8 cellular contexts compared by ENCODE assay signal in the genomic region with DNA sequence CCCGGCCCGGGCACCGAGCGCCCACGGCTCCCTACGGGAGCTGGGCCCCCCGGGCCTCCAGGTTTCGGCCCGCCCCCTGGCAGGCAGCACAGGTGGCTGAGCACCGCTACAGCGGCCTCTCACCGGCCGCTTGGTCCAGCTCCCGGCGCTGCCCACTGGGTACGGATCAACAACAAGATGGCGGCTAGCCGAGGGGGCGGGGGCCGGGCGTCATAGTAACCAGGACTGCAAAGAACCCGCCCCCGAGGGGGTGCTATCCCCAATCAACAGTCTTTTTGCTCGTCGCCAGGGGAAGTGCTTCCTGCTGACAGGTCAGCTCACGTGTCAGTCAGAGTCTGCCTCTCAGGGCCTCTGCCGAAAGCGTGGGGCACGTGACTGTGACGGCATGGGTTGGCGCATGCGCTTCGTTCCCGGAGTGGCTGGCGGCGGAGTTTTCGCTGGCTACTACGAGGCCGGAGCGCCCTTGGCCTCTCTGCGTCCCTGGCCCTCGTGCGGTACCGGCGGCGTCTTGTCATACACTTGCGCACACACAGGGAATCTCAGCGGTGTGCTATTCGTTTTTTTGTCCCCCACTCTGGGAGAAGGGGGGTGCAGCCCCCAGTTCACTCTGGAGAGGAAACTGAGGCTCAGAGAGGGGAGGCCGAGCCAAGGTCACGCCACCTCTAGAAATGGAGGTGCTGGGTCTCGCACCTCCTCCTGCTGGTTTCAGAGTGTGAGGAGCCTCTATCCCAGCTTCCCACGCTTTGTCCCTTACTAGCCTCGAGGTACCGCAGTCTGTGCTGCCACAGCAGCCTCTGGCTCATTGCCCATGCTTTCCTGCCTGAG. TPM values are rescaled to one million over a fixed set of nuclear protein-coding genes. Genes with fewer than 3 reads are reported as not detected.
A peak's percentile ranks its signal among the peaks of the same experiment; 100 is the strongest.
DNase-seq lines count a peak whose midpoint lies in the region; ATAC-seq and TF ChIP-seq lines count a peak whose summit lies in the region.

A gene (minus strand): TSS at position 186 of the 825 bp plus-strand sequence. CDS start 38,502 bp downstream, outside the sequence.

- H3K9me3 Mint-ChIP-seq in activated naive CD4-positive, alpha-beta T cell treated with anti-CD3 and anti-CD28 coated beads, Interleukin-2, amount 50 U/mL, for 72 hours, result no peaks in the 10 kb centered on the region

- DNase-seq in GM10248 (ENCODE audit: extremely low spot score) (peak; percentile 100), NCI-H1092 treated with DMSO at 0.1 percent for 48 hours (lab: John Stamatoyannopoulos, UW) (peak; percentile 98), SKM-1 (lab: John Stamatoyannopoulos, UW; ENCODE audit: unreplicated experiment) (peak; percentile 98), glomerular endothelial cell (ENCODE audit: extremely low read depth, low read depth, low spot score) (peak; percentile 98), occipital lobe (lab: John Stamatoyannopoulos, UW) (peak; percentile 100)
- peak; percentile 99 to 100 for DNase-seq in activated naive CD4-positive, alpha-beta T cell treated with anti-CD3 and anti-CD28 coated beads, Interleukin-2, amount 50 U/mL, for 72 hours (ENCODE audit: low spot score in 2 of 2)

- H3K27ac ChIP-seq in temporal lobe (ENCODE audit: low read depth, low read length), result peak within 1 kb of the TSS; percentile 95

- POLR2A ChIA-PET in GM10248 (lab: Yijun Ruan, JAX), result interaction anchor here (0.6 to 1.1 kb wide), 3 partner anchors 13 to 23 kb away, joined by 3 to 6 read pairs (median 3); a partner anchor contains a TSS

- H3K27ac Mint-ChIP-seq in activated naive CD4-positive, alpha-beta T cell treated with anti-CD3 and anti-CD28 coated beads, Interleukin-2, amount 50 U/mL, for 72 hours, result peak within 1 kb of the TSS; percentile 96

- peaks cover 6 to 7% of the 10 kb centered on the region in 2 donors for H3K36me3 Mint-ChIP-seq in activated naive CD4-positive, alpha-beta T cell treated with anti-CD3 and anti-CD28 coated beads, Interleukin-2, amount 50 U/mL, for 72 hours

- peak; percentile 99 for ATAC-seq in HG02610 (IDR thresholded peaks at IDR 0.05; ENCODE audit: unreplicated experiment)
- peak; percentile 99 to 100 for ATAC-seq in activated naive CD4-positive, alpha-beta T cell treated with anti-CD3 and anti-CD28 coated beads, Interleukin-2, amount 50 U/mL, for 72 hours

- no peak for TF ChIP-seq CTCF in GM10248 (IDR thresholded peaks at IDR 0.05; ENCODE audit: control extremely low read depth, extremely low read depth, low read depth, missing control alignments)

- CTCF ChIA-PET in GM10248 (lab: Yijun Ruan, JAX), result interaction anchor here (1.0 to 3.8 kb wide), 4 partner anchors 12 to 53 kb away, joined by 3 to 33 read pairs (median 5); a partner anchor contains a TSS

RNA-seq across cellular contexts. Expression of the gene that starts here (rescaled TPM):
- total RNA-seq in activated naive CD4-positive, alpha-beta T cell treated with anti-CD3 and anti-CD28 coated beads, Interleukin-2, amount 50 U/mL, for 72 hours, result 10 to 100 TPM; 26.2 to 26.9 TPM
- total RNA-seq in glomerular endothelial cell, result 50.5 and 59.3 TPM in 2 replicates
- total RNA-seq in occipital lobe, result 70.3 TPM
- total RNA-seq in temporal lobe, result 62.9 TPM

Comparison
In these comparisons a context has a peak if more than half of its experiments do, and no peak if none do; other contexts are left out.
1. Peak in every context shown above with its lines: DNase-seq, ATAC-seq and H3K27ac ChIP-seq.